30 cellular contexts compared by ENCODE assay signal in genomic region chr12:105090361-105090760, GRCh38.
"Had no signal": no experiment of that assay in that cellular context is flagged by ENCODE, and none has a peak within 500 bp of the region (broad histone marks: within the 10 kb centered on the region; RNA-seq: fewer than 3 reads in every experiment).

No MANE protein-coding gene starts in this region.

- H3K4me1 ChIP-seq: ascending aorta had no signal

- DNase-seq: activated CD4-positive, alpha-beta T cell treated with anti-CD3 and anti-CD28 coated beads for 48 hours; activated CD4-positive, alpha-beta T cell treated with anti-CD3 and anti-CD28 coated beads, Interleukin-2, amount 50 U/mL, for 4 hours; activated CD4-positive, CD25-positive, alpha-beta regulatory T cell treated with anti-CD3 and anti-CD28 coated beads, Interleukin-2, amount 50 U/mL, for 72 hours; activated CD8-positive, alpha-beta memory T cell treated with anti-CD3 and anti-CD28 coated beads, Interleukin-2, amount 10 ng/mL, durations not matched to agents 7 days and 5 days; activated CD8-positive, alpha-beta T cell treated with anti-CD3 and anti-CD28 coated beads, Interleukin-2, amount 10 ng/mL, durations not matched to agents 7 days and 5 days; activated effector memory CD4-positive, alpha-beta T cell treated with anti-CD3 and anti-CD28 coated beads, Interleukin-2, amount 50 U/mL, for 16 hours; activated naive CD4-positive, alpha-beta T cell treated with Interleukin-2 at 50 U/mL for 16 hours; activated naive CD8-positive, alpha-beta T cell treated with anti-CD3 and anti-CD28 coated beads, Interleukin-2, amount 50 U/mL, for 24 hours; activated T-cell treated with anti-CD3 and anti-CD28 coated beads, Interleukin-2, amount 50 U/mL, for 24 hours; amniotic stem cell; body of pancreas; central memory CD4-positive, alpha-beta T cell; NCI-H1048; NCI-H1930; NCI-H2107; NCI-H2171 treated with DMSO at 0.1 percent for 48 hours; NCI-H226; NCI-H510A; NCI-H526 treated with DMSO at 0.1 percent for 48 hours; NK-92 treated with Interleukin-12 subunit alpha and Interleukin-12 subunit beta, amount 100 ng/mL, for 24 hours; OCI-M1; RPMI8226; SK-N-SH; SW 1271 had no signal

- H3K27me3 ChIP-seq: ascending aorta, body of pancreas had no signal

- H3K9me3 ChIP-seq: body of pancreas, SK-N-SH had no signal

- H3K27ac Mint-ChIP-seq: activated CD8-positive, alpha-beta memory T cell treated with anti-CD3 and anti-CD28 coated beads, Interleukin-2, amount 10 ng/mL, durations not matched to agents 7 days and 5 days; activated CD8-positive, alpha-beta T cell treated with anti-CD3 and anti-CD28 coated beads, Interleukin-2, amount 10 ng/mL, durations not matched to agents 7 days and 5 days; activated naive CD4-positive, alpha-beta T cell treated with anti-CD3 and anti-CD28 coated beads, Interleukin-2, amount 50 U/mL, for 72 hours; activated naive CD8-positive, alpha-beta T cell treated with anti-CD3 and anti-CD28 coated beads, Interleukin-2, amount 50 U/mL, for 24 hours; activated T-cell treated with anti-CD3 and anti-CD28 coated beads, Interleukin-2, amount 50 U/mL, for 24 hours; activated T-helper 1 cell treated with anti-CD3 and anti-CD28 coated beads, Interleukin-12 subunit alpha, Interleukin-12 subunit beta, Interleukin-2, Interleukin-4 antibody, amounts not matched to agents 30 ng/mL and 10 ng/mL and 1 ng/mL, durations not matched to agents 14 hours and 24 hours and 36 hours; T-helper 1 cell treated with Interleukin-12 subunit alpha and Interleukin-12 subunit beta and Interleukin-4 antibody, amounts not matched to agents 30 μg/mL and 1 μg/mL, for 36 hours had no signal

- H3K4me1 Mint-ChIP-seq: activated CD8-positive, alpha-beta memory T cell treated with anti-CD3 and anti-CD28 coated beads, Interleukin-2, amount 10 ng/mL, durations not matched to agents 7 days and 5 days; activated naive CD8-positive, alpha-beta T cell treated with anti-CD3 and anti-CD28 coated beads, Interleukin-2, amount 50 U/mL, for 24 hours had no signal

- ATAC-seq: activated CD8-positive, alpha-beta memory T cell treated with anti-CD3 and anti-CD28 coated beads, Interleukin-2, amount 10 ng/mL, durations not matched to agents 7 days and 5 days; activated CD8-positive, alpha-beta T cell treated with anti-CD3 and anti-CD28 coated beads, Interleukin-2, amount 10 ng/mL, durations not matched to agents 7 days and 5 days; activated naive CD4-positive, alpha-beta T cell treated with anti-CD3 and anti-CD28 coated beads, Interleukin-2, amount 50 U/mL, for 72 hours; activated naive CD8-positive, alpha-beta T cell treated with anti-CD3 and anti-CD28 coated beads, Interleukin-2, amount 50 U/mL, for 24 hours; body of pancreas; Panc1; Right ventricle myocardium inferior had no signal

- H3K36me3 ChIP-seq: ascending aorta had no signal

- H3K4me3 ChIP-seq: ascending aorta, body of pancreas had no signal

- H3K4me3 Mint-ChIP-seq: activated CD8-positive, alpha-beta memory T cell treated with anti-CD3 and anti-CD28 coated beads, Interleukin-2, amount 10 ng/mL, durations not matched to agents 7 days and 5 days; activated CD8-positive, alpha-beta T cell treated with anti-CD3 and anti-CD28 coated beads, Interleukin-2, amount 10 ng/mL, durations not matched to agents 7 days and 5 days; activated naive CD8-positive, alpha-beta T cell treated with anti-CD3 and anti-CD28 coated beads, Interleukin-2, amount 50 U/mL, for 24 hours; activated T-cell treated with anti-CD3 and anti-CD28 coated beads, Interleukin-2, amount 50 U/mL, for 24 hours; activated T-helper 1 cell treated with anti-CD3 and anti-CD28 coated beads, Interleukin-12 subunit alpha, Interleukin-12 subunit beta, Interleukin-2, Interleukin-4 antibody, amounts not matched to agents 30 ng/mL and 10 ng/mL and 1 ng/mL, durations not matched to agents 14 hours and 24 hours and 36 hours; T-helper 1 cell treated with Interleukin-12 subunit alpha and Interleukin-12 subunit beta and Interleukin-4 antibody, amounts not matched to agents 30 μg/mL and 1 μg/mL, for 36 hours had no signal

- H3K27ac ChIP-seq: ascending aorta, body of pancreas had no signal

- H3K9ac ChIP-seq: SK-N-SH had no signal
